18 cellular contexts compared by ENCODE assay signal in genomic region chrX:154036513-154036912, GRCh38. TPM values are rescaled to one million over a fixed set of nuclear protein-coding genes. Genes with fewer than 3 reads are reported as not detected.
DNase-seq lines count a peak whose midpoint lies in the region; ATAC-seq, FAIRE-seq and TF ChIP-seq lines count a peak whose summit lies in the region.
"Had no signal": no experiment of that assay in that cellular context is flagged by ENCODE, and none has a peak within 500 bp of the region (broad histone marks: within the 10 kb centered on the region; RNA-seq: fewer than 3 reads in every experiment).

No MANE protein-coding gene starts in this region.

- no peak for TF ChIP-seq POLR2A in GM12891 (IDR thresholded peaks at IDR 0.05; ENCODE audit: low read depth, low read length)

- no peaks in the 10 kb centered on the region for H3K9me3 Mint-ChIP-seq in activated CD4-positive, alpha-beta T cell treated with anti-CD3 and anti-CD28 coated beads, Interleukin-2, amount 10 ng/mL, durations not matched to agents 24 days and 14 days
- H3K9me3 Mint-ChIP-seq in activated CD4-positive, alpha-beta memory T cell treated with anti-CD3 and anti-CD28 coated beads, Interleukin-2, amount 10 ng/mL, durations not matched to agents 7 days and 5 days = no peaks in the 10 kb centered on the region
- H3K9me3 Mint-ChIP-seq in memory B cell (no peaks in the 10 kb centered on the region), Calu3 (ENCODE audit: low read depth, unreplicated experiment) (no peaks in the 10 kb centered on the region)

- peak overlapping the region; percentile 80 for H3K27ac Mint-ChIP-seq in activated CD4-positive, alpha-beta T cell treated with anti-CD3 and anti-CD28 coated beads, Interleukin-2, amount 10 ng/mL, durations not matched to agents 24 days and 14 days
- no peak overlapping the region for H3K27ac Mint-ChIP-seq in activated CD4-positive, alpha-beta memory T cell treated with anti-CD3 and anti-CD28 coated beads, Interleukin-2, amount 10 ng/mL, durations not matched to agents 7 days and 5 days
- H3K27ac Mint-ChIP-seq in memory B cell (peak overlapping the region; percentile 73), Calu3 (ENCODE audit: unreplicated experiment) (no peak overlapping the region)

- intact Hi-C loops in activated CD4-positive, alpha-beta T cell treated with anti-CD3 and anti-CD28 coated beads, Interleukin-2, amount 10 ng/mL, durations not matched to agents 24 days and 14 days (cut with micrococcal nuclease) = no loop called here
- intact Hi-C loops in Calu3 (cut with micrococcal nuclease; ENCODE audit: unreplicated experiment) = no loop called here

- DNase-seq in activated CD4-positive, alpha-beta T cell treated with anti-CD3 and anti-CD28 coated beads, Interleukin-2, amount 10 ng/mL, durations not matched to agents 24 days and 14 days = peak; percentile 66
- DNase-seq in activated CD4-positive, alpha-beta T cell treated with anti-CD3 and anti-CD28 coated beads for 4 hours = no peak
- no peak for DNase-seq in GM12891 (ENCODE audit: insufficient read length, low spot score)
- peak; percentile 18 for DNase-seq in activated CD4-positive, alpha-beta memory T cell treated with anti-CD3 and anti-CD28 coated beads, Interleukin-2, amount 10 ng/mL, durations not matched to agents 7 days and 5 days
- DNase-seq in memory B cell (ENCODE audit: low spot score in 2 of 2) = no peak
- no peak for DNase-seq in activated gamma-delta T cell (lab: John Stamatoyannopoulos, UW)
- no peak for DNase-seq in Calu3
- DNase-seq: activated gamma-delta T cell treated with Interleukin-2 at 50 U/mL for 16 hours; brain microvascular endothelial cell; dorsolateral prefrontal cortex; esophagus squamous epithelium; glutamatergic neuron; NCI-H1436 treated with DMSO at 0.1 percent for 48 hours; NK-92 treated with Interleukin-12 subunit alpha and Interleukin-12 subunit beta, amount 100 ng/mL, for 24 hours; psoas muscle had no signal

- no peaks in the 10 kb centered on the region for H3K27me3 Mint-ChIP-seq in activated CD4-positive, alpha-beta T cell treated with anti-CD3 and anti-CD28 coated beads, Interleukin-2, amount 10 ng/mL, durations not matched to agents 24 days and 14 days
- H3K27me3 Mint-ChIP-seq in activated CD4-positive, alpha-beta memory T cell treated with anti-CD3 and anti-CD28 coated beads, Interleukin-2, amount 10 ng/mL, durations not matched to agents 7 days and 5 days = no peaks in the 10 kb centered on the region
- H3K27me3 Mint-ChIP-seq in memory B cell = no peaks in the 10 kb centered on the region
- H3K27me3 Mint-ChIP-seq in Calu3 (ENCODE audit: unreplicated experiment) = no peaks in the 10 kb centered on the region

- no peak for TF ChIP-seq CTCF in Calu3 (IDR thresholded peaks at IDR 0.05; ENCODE audit: unreplicated experiment)

- no TSS peak for BruUV-seq in Calu3 (replicated peaks; lab: Mats Ljungman, UMichigan)

- no peak overlapping the region for H3K4me3 Mint-ChIP-seq in activated CD4-positive, alpha-beta T cell treated with anti-CD3 and anti-CD28 coated beads, Interleukin-2, amount 10 ng/mL, durations not matched to agents 24 days and 14 days
- no peak overlapping the region for H3K4me3 Mint-ChIP-seq in activated CD4-positive, alpha-beta memory T cell treated with anti-CD3 and anti-CD28 coated beads, Interleukin-2, amount 10 ng/mL, durations not matched to agents 7 days and 5 days
- H3K4me3 Mint-ChIP-seq in memory B cell (peak overlapping the region; percentile 21), Calu3 (ENCODE audit: low read depth, unreplicated experiment) (no peak overlapping the region)
- H3K4me3 Mint-ChIP-seq: CD14-positive monocyte had no signal

- CTCF ChIA-PET in activated CD4-positive, alpha-beta memory T cell treated with anti-CD3 and anti-CD28 coated beads, Interleukin-2, amount 10 ng/mL, durations not matched to agents 7 days and 5 days (lab: Charles Lee) = no interaction called here
- CTCF ChIA-PET in Calu3 (lab: Charles Lee) = no interaction called here

- ATAC-seq in memory B cell (ENCODE audit: low read depth) (peak; percentile 73), HG02981 (IDR thresholded peaks at IDR 0.05; ENCODE audit: unreplicated experiment) (no peak)
- ATAC-seq: psoas muscle had no signal

- peaks cover 16% of the 10 kb centered on the region for H3K36me3 Mint-ChIP-seq in activated CD4-positive, alpha-beta T cell treated with anti-CD3 and anti-CD28 coated beads, Interleukin-2, amount 10 ng/mL, durations not matched to agents 24 days and 14 days (ENCODE audit: low read depth)
- H3K36me3 Mint-ChIP-seq in activated CD4-positive, alpha-beta memory T cell treated with anti-CD3 and anti-CD28 coated beads, Interleukin-2, amount 10 ng/mL, durations not matched to agents 7 days and 5 days (ENCODE audit: low read depth) = peaks cover 32% of the 10 kb centered on the region
- peaks cover 6% of the 10 kb centered on the region for H3K36me3 Mint-ChIP-seq in memory B cell
- peaks cover 46% of the 10 kb centered on the region for H3K36me3 Mint-ChIP-seq in Calu3 (ENCODE audit: insufficient read depth, unreplicated experiment)

- peak; percentile 13 for FAIRE-seq in GM12891 (lab: Jason Lieb, UNC)
- FAIRE-seq: A204.1 had no signal

- peaks cover 20% of the 10 kb centered on the region for H3K4me1 Mint-ChIP-seq in activated CD4-positive, alpha-beta T cell treated with anti-CD3 and anti-CD28 coated beads, Interleukin-2, amount 10 ng/mL, durations not matched to agents 24 days and 14 days
- H3K4me1 Mint-ChIP-seq in activated CD4-positive, alpha-beta memory T cell treated with anti-CD3 and anti-CD28 coated beads, Interleukin-2, amount 10 ng/mL, durations not matched to agents 7 days and 5 days = peaks cover 32% of the 10 kb centered on the region
- H3K4me1 Mint-ChIP-seq in memory B cell (peaks cover 18% of the 10 kb centered on the region), Calu3 (ENCODE audit: low read depth, unreplicated experiment) (peaks cover 10% of the 10 kb centered on the region)

- POLR2A ChIA-PET in activated CD4-positive, alpha-beta memory T cell treated with anti-CD3 and anti-CD28 coated beads, Interleukin-2, amount 10 ng/mL, durations not matched to agents 7 days and 5 days (lab: Charles Lee) = interaction anchor here (0.9 to 1.2 kb wide), 2 partner anchors 9 to 34 kb away, joined by 3 read pairs; no protein-coding TSS in a partner anchor

TF ChIP-seq in GM12891, 5 proteins besides CTCF, POLR2A, EP300 and RAD21:
- no peak for TF ChIP-seq PAX5 (IDR thresholded peaks at IDR 0.05; ENCODE audit: insufficient read depth, low read length, severe bottlenecking)
- TF ChIP-seq TAF1 (IDR thresholded peaks at IDR 0.05; ENCODE audit: low read depth, low read length) = no peak
- TF ChIP-seq SPI1 (IDR thresholded peaks at IDR 0.05; ENCODE audit: low read depth, low read length) = no peak
- TF ChIP-seq POU2F2 (IDR thresholded peaks at IDR 0.05; ENCODE audit: low read depth, low read length) = no peak
- no peak for TF ChIP-seq POLR2AphosphoS5 (IDR thresholded peaks at IDR 0.05; ENCODE audit: low read depth, low read length)
TF ChIP-seq in GM12891: peak in this region for 0.

RNA-seq across cellular contexts. Expression of gene IRAK1, which starts 16.8 kb away (rescaled TPM):
- 177 and 192 TPM in 2 replicates for total RNA-seq in activated CD4-positive, alpha-beta T cell treated with anti-CD3 and anti-CD28 coated beads, Interleukin-2, amount 10 ng/mL, durations not matched to agents 24 days and 14 days
- polyA plus RNA-seq in GM12891 (2012; ENCODE audit: low read depth, missing spikeins) = 41.7 TPM
- total RNA-seq in activated CD4-positive, alpha-beta memory T cell treated with anti-CD3 and anti-CD28 coated beads, Interleukin-2, amount 10 ng/mL, durations not matched to agents 7 days and 5 days = 100 to 1,000 TPM; 118 to 122 TPM
- total RNA-seq in Calu3 (2022) = 194 and 208 TPM in 2 replicates

Comparison
In these comparisons a context has a peak if more than half of its experiments do, and no peak if none do; other contexts are left out.
1. DNase-seq: peak in activated CD4-positive, alpha-beta T cell treated with anti-CD3 and anti-CD28 coated beads, Interleukin-2, amount 10 ng/mL, durations not matched to agents 24 days and 14 days (single experiment) and activated CD4-positive, alpha-beta memory T cell treated with anti-CD3 and anti-CD28 coated beads, Interleukin-2, amount 10 ng/mL, durations not matched to agents 7 days and 5 days (single experiment); none in activated CD4-positive, alpha-beta T cell treated with anti-CD3 and anti-CD28 coated beads for 4 hours (0 of 2), GM12891 (single experiment), memory B cell (0 of 2), activated gamma-delta T cell (single experiment) and Calu3 (single experiment).
2. H3K27ac Mint-ChIP-seq: peak in activated CD4-positive, alpha-beta T cell treated with anti-CD3 and anti-CD28 coated beads, Interleukin-2, amount 10 ng/mL, durations not matched to agents 24 days and 14 days (single experiment) and memory B cell (single experiment); none in activated CD4-positive, alpha-beta memory T cell treated with anti-CD3 and anti-CD28 coated beads, Interleukin-2, amount 10 ng/mL, durations not matched to agents 7 days and 5 days (single experiment) and Calu3 (single experiment).